24 cellular contexts compared by ENCODE assay signal in the genomic region with DNA sequence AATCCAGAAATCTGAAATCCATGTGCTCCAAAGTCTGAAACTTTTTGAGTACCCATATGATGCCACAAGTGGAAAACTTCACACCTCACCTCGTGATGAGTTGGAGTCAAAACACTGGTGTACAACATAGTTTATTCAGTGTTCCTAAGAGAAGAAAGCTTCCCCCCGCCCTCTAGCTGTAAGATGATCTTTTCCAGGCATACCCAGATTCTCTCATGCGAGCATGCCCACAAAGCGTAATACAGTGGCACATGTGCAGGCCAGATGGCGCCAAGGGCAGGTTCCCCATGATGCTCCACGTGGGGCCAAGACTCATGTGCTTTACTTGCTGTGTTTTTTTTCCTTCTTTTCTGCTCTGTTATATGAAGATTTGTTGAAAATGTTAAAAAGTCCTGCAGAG. TPM values are rescaled to one million over a fixed set of nuclear protein-coding genes. Genes with fewer than 3 reads are reported as not detected.
DNase-seq lines count a peak whose midpoint lies in the region; TF ChIP-seq lines count a peak whose summit lies in the region.
"Had no signal": no experiment of that assay in that cellular context is flagged by ENCODE, and none has a peak within 500 bp of the region (broad histone marks: within the 10 kb centered on the region; RNA-seq: fewer than 3 reads in every experiment).

No MANE protein-coding gene starts in this region.

- no peaks in the 10 kb centered on the region for H3K9me3 Mint-ChIP-seq in activated CD4-positive, alpha-beta T cell treated with anti-CD3 and anti-CD28 coated beads, Interleukin-2, amount 10 ng/mL, durations not matched to agents 24 days and 14 days
- H3K9me3 Mint-ChIP-seq: CD4-positive, CD25-positive, alpha-beta regulatory T cell; GM23338; memory B cell; naive B cell; stimulated activated naive B cell treated with anti-CD40 and anti-IgM and Interleukin-4, amounts not matched to agents 10 μg/mL and 1 μg/mL and 100 μg/mL, for 72 hours had no signal

- no peaks in the 10 kb centered on the region for H3K27me3 Mint-ChIP-seq in activated CD4-positive, alpha-beta T cell treated with anti-CD3 and anti-CD28 coated beads, Interleukin-2, amount 10 ng/mL, durations not matched to agents 24 days and 14 days
- H3K27me3 Mint-ChIP-seq: CD4-positive, CD25-positive, alpha-beta regulatory T cell; memory B cell; naive B cell; stimulated activated naive B cell treated with anti-CD40 and anti-IgM and Interleukin-4, amounts not matched to agents 10 μg/mL and 1 μg/mL and 100 μg/mL, for 72 hours had no signal

- DNase-seq in AG09319 (ENCODE audit: extremely low read depth, low read depth) (peak; percentile 69), GM04504 (ENCODE audit: low read depth) (peak; percentile 72), brain pericyte (ENCODE audit: low read depth, low spot score) (peak; percentile 22), fibroblast of villous mesenchyme (ENCODE audit: low read depth) (peak; percentile 22), NCI-H1694 (lab: John Stamatoyannopoulos, UW) (no peak), COR-L47 (lab: John Stamatoyannopoulos, UW) (no peak), middle frontal gyrus (ENCODE audit: extremely low spot score, low spot score) (no peak)
- no peak for DNase-seq in activated CD4-positive, alpha-beta T cell treated with anti-CD3 and anti-CD28 coated beads, Interleukin-2, amount 10 ng/mL, durations not matched to agents 24 days and 14 days
- DNase-seq: activated naive CD4-positive, alpha-beta T cell treated with Interleukin-2 at 50 U/mL for 16 hours; body of pancreas; CD4-positive, CD25-positive, alpha-beta regulatory T cell; effector memory CD4-positive, alpha-beta T cell; naive B cell; NCI-H187; NK-92 treated with Interleukin-12 subunit alpha and Interleukin-12 subunit beta, amount 100 ng/mL, for 24 hours; PC-3; psoas muscle; Right ventricle myocardium superior; stimulated activated CD4-positive, alpha-beta T cell treated with anti-CD3 and anti-CD28 coated beads, Interleukin-15, amount 100 ng/mL, for 24 hours; stimulated activated naive B cell treated with anti-CD40 and anti-IgM and Interleukin-4, amounts not matched to agents 10 μg/mL and 1 μg/mL and 100 μg/mL, for 72 hours; T-helper 9 cell; WERI-Rb-1 had no signal

- H3K36me3 Mint-ChIP-seq in activated CD4-positive, alpha-beta T cell treated with anti-CD3 and anti-CD28 coated beads, Interleukin-2, amount 10 ng/mL, durations not matched to agents 24 days and 14 days (ENCODE audit: low read depth), result peaks cover 41% of the 10 kb centered on the region

- intact Hi-C loops in activated CD4-positive, alpha-beta T cell treated with anti-CD3 and anti-CD28 coated beads, Interleukin-2, amount 10 ng/mL, durations not matched to agents 24 days and 14 days (cut with micrococcal nuclease), result no loop called here

- H3K27ac Mint-ChIP-seq in activated CD4-positive, alpha-beta T cell treated with anti-CD3 and anti-CD28 coated beads, Interleukin-2, amount 10 ng/mL, durations not matched to agents 24 days and 14 days, result no peak overlapping the region
- H3K27ac Mint-ChIP-seq: CD4-positive, CD25-positive, alpha-beta regulatory T cell; GM23338; memory B cell; stimulated activated naive B cell treated with anti-CD40 and anti-IgM and Interleukin-4, amounts not matched to agents 10 μg/mL and 1 μg/mL and 100 μg/mL, for 72 hours had no signal

- no peak for TF ChIP-seq CTCF in AG09319 (IDR thresholded peaks at IDR 0.05; ENCODE audit: low read depth, low read length)
- TF ChIP-seq CTCF in fibroblast of villous mesenchyme (IDR thresholded peaks at IDR 0.05; ENCODE audit: insufficient read depth, low read depth, low read length), result no peak

- H3K4me1 Mint-ChIP-seq in activated CD4-positive, alpha-beta T cell treated with anti-CD3 and anti-CD28 coated beads, Interleukin-2, amount 10 ng/mL, durations not matched to agents 24 days and 14 days, result peaks cover 3% of the 10 kb centered on the region
- H3K4me1 Mint-ChIP-seq: GM23338 had no signal

- no peak overlapping the region for H3K4me3 ChIP-seq in fibroblast of villous mesenchyme (ENCODE audit: low read depth, low read length)
- H3K4me3 ChIP-seq: body of pancreas, GM23338, psoas muscle had no signal

- H3K4me3 Mint-ChIP-seq in activated CD4-positive, alpha-beta T cell treated with anti-CD3 and anti-CD28 coated beads, Interleukin-2, amount 10 ng/mL, durations not matched to agents 24 days and 14 days, result no peak overlapping the region
- H3K4me3 Mint-ChIP-seq: CD4-positive, CD25-positive, alpha-beta regulatory T cell; GM23338; memory B cell; naive B cell; stimulated activated naive B cell treated with anti-CD40 and anti-IgM and Interleukin-4, amounts not matched to agents 10 μg/mL and 1 μg/mL and 100 μg/mL, for 72 hours had no signal

RNA-seq across cellular contexts. Expression of gene GOLGA4, which starts 36.2 kb away (rescaled TPM):
- total RNA-seq in fibroblast of villous mesenchyme, result 72.2 and 88.1 TPM in 2 replicates
- total RNA-seq in activated CD4-positive, alpha-beta T cell treated with anti-CD3 and anti-CD28 coated beads, Interleukin-2, amount 10 ng/mL, durations not matched to agents 24 days and 14 days, result 39.6 and 43.4 TPM in 2 replicates

Comparison
In these comparisons a context has a peak if more than half of its experiments do, and no peak if none do; other contexts are left out.
1. DNase-seq: peak in AG09319 (single experiment), GM04504 (single experiment), brain pericyte (single experiment) and fibroblast of villous mesenchyme (single experiment); none in activated CD4-positive, alpha-beta T cell treated with anti-CD3 and anti-CD28 coated beads, Interleukin-2, amount 10 ng/mL, durations not matched to agents 24 days and 14 days (single experiment), NCI-H1694 (single experiment), COR-L47 (single experiment) and middle frontal gyrus (single experiment).